ENCODE assay signal across 12 cellular contexts in the genomic region with DNA sequence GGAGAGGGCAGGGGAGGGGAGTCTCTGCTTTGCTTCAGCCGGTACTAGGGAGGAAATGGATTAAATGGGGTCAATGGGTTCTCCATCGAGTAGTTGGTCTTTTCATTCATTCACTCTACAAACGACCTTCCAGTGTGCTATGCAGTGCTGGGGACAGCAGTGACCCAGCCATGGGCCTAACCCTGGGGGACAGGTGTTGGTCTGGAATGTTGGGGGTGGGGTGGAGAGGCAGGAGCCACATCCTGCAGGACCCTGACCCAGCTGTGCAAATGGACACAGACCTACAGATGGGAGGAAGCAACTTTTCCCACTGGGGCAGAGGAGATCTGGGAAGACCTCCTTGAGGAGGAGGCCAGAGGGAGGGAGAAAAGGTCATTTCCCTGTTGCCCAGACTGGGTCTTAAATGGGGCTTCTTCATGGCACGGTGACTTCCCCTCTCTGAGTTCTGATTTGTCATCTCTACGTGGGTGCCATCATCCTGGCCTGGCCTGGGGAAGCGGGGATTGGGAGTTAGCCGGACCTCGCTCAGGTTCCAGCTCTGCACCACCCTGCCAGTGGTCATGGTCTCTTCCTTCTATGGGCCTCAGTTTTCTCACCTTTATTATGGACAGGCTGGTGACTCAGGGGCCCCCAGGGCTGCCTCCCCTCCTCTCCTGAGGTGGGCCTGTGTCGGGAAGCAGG. TPM values are rescaled to one million over a fixed set of nuclear protein-coding genes. Genes with fewer than 3 reads are reported as not detected.
DNase-seq lines count a peak whose midpoint lies in the region; ATAC-seq and TF ChIP-seq lines count a peak whose summit lies in the region.
"Had no signal": no experiment of that assay in that cellular context is flagged by ENCODE, and none has a peak within 500 bp of the region (broad histone marks: within the 10 kb centered on the region; RNA-seq: fewer than 3 reads in every experiment).

No MANE protein-coding gene starts in this region.

- H3K4me1 Mint-ChIP-seq in activated naive CD4-positive, alpha-beta T cell treated with anti-CD3 and anti-CD28 coated beads, Interleukin-2, amount 10 ng/mL, durations not matched to agents 7 days and 5 days = peaks cover 63% of the 10 kb centered on the region
- peaks cover 70% of the 10 kb centered on the region for H3K4me1 Mint-ChIP-seq in activated naive CD8-positive, alpha-beta T cell (ENCODE audit: low read depth)
- peaks cover 50% of the 10 kb centered on the region for H3K4me1 Mint-ChIP-seq in memory B cell

- WGBS in urinary bladder = 49% methylated on average over 9 of the region's 9 CpGs

- peak overlapping the region; percentile 85 for H3K4me3 Mint-ChIP-seq in activated naive CD4-positive, alpha-beta T cell treated with anti-CD3 and anti-CD28 coated beads, Interleukin-2, amount 10 ng/mL, durations not matched to agents 7 days and 5 days
- peak overlapping the region; percentile 92 for H3K4me3 Mint-ChIP-seq in activated naive CD8-positive, alpha-beta T cell
- H3K4me3 Mint-ChIP-seq in memory B cell = peak overlapping the region; percentile 93

- no peak for TF ChIP-seq CTCF in uterus (IDR thresholded peaks at IDR 0.05)

- no peak overlapping the region for H3K27ac ChIP-seq in urinary bladder (ENCODE audit: low read depth)
- H3K27ac ChIP-seq in uterus = no peak overlapping the region
- H3K27ac ChIP-seq: WERI-Rb-1 had no signal

- H3K4me3 ChIP-seq in urinary bladder (ENCODE audit: low read depth, low read length) = peak overlapping the region; percentile 13
- no peak overlapping the region for H3K4me3 ChIP-seq in uterus

- ATAC-seq in memory B cell (ENCODE audit: low read depth) (no peak), GM19023 (IDR thresholded peaks at IDR 0.05; ENCODE audit: unreplicated experiment) (no peak)

- H3K36me3 ChIP-seq in urinary bladder (ENCODE audit: insufficient read depth) (no peaks in the 10 kb centered on the region), uterus (no peaks in the 10 kb centered on the region)
- H3K36me3 ChIP-seq: pancreas, WERI-Rb-1 had no signal

- intact Hi-C loops in uterus (cut with DNase I; ENCODE audit: low total_unique reads) = no loop called here

- no peaks in the 10 kb centered on the region for H3K27me3 ChIP-seq in uterus

- no peaks in the 10 kb centered on the region for H3K4me1 ChIP-seq in urinary bladder (ENCODE audit: insufficient read depth)
- peaks cover 0 to 7% of the 10 kb centered on the region in 2 donors for H3K4me1 ChIP-seq in uterus
- H3K4me1 ChIP-seq: pancreas had no signal

- peak overlapping the region; percentile 86 for H3K27ac Mint-ChIP-seq in activated naive CD4-positive, alpha-beta T cell treated with anti-CD3 and anti-CD28 coated beads, Interleukin-2, amount 10 ng/mL, durations not matched to agents 7 days and 5 days
- H3K27ac Mint-ChIP-seq in activated naive CD8-positive, alpha-beta T cell = peak overlapping the region; percentile 96
- H3K27ac Mint-ChIP-seq in memory B cell = peak overlapping the region; percentile 60

- peaks cover under 1% of the 10 kb centered on the region for H3K27me3 Mint-ChIP-seq in activated naive CD4-positive, alpha-beta T cell treated with anti-CD3 and anti-CD28 coated beads, Interleukin-2, amount 10 ng/mL, durations not matched to agents 7 days and 5 days
- no peaks in the 10 kb centered on the region for H3K27me3 Mint-ChIP-seq in activated naive CD8-positive, alpha-beta T cell
- H3K27me3 Mint-ChIP-seq in memory B cell = no peaks in the 10 kb centered on the region

- CTCF ChIA-PET in activated naive CD4-positive, alpha-beta T cell treated with anti-CD3 and anti-CD28 coated beads, Interleukin-2, amount 10 ng/mL, durations not matched to agents 7 days and 5 days (lab: Charles Lee) = interaction anchor here (0.8 to 1.0 kb wide), 4 partner anchors 17 to 30 kb away, joined by 3 read pairs; no protein-coding TSS in a partner anchor

- no peak for TF ChIP-seq POLR2A in uterus (IDR thresholded peaks at IDR 0.05)

- peaks cover 54% of the 10 kb centered on the region for H3K36me3 Mint-ChIP-seq in activated naive CD4-positive, alpha-beta T cell treated with anti-CD3 and anti-CD28 coated beads, Interleukin-2, amount 10 ng/mL, durations not matched to agents 7 days and 5 days
- H3K36me3 Mint-ChIP-seq in activated naive CD8-positive, alpha-beta T cell = peaks cover 3% of the 10 kb centered on the region
- H3K36me3 Mint-ChIP-seq in memory B cell = peaks cover 24% of the 10 kb centered on the region

- no peak for DNase-seq in activated naive CD4-positive, alpha-beta T cell treated with anti-CD3 and anti-CD28 coated beads, Interleukin-2, amount 10 ng/mL, durations not matched to agents 7 days and 5 days
- DNase-seq in activated naive CD4-positive, alpha-beta T cell treated with Interleukin-2 at 50 U/mL for 16 hours = no peak
- no peak for DNase-seq in memory B cell (ENCODE audit: low spot score in 2 of 2)
- no peak for DNase-seq in NCI-H2171 (lab: John Stamatoyannopoulos, UW)
- DNase-seq in uterus = no peak
- DNase-seq: NCI-H774, WERI-Rb-1 had no signal

- no peaks in the 10 kb centered on the region for H3K9me3 Mint-ChIP-seq in activated naive CD4-positive, alpha-beta T cell treated with anti-CD3 and anti-CD28 coated beads, Interleukin-2, amount 10 ng/mL, durations not matched to agents 7 days and 5 days
- no peaks in the 10 kb centered on the region for H3K9me3 Mint-ChIP-seq in activated naive CD8-positive, alpha-beta T cell (ENCODE audit: low read depth)
- H3K9me3 Mint-ChIP-seq in memory B cell = no peaks in the 10 kb centered on the region

- no peaks in the 10 kb centered on the region for H3K9me3 ChIP-seq in uterus
- H3K9me3 ChIP-seq: pancreas had no signal

RNA-seq across cellular contexts. Expression of gene CYTH4, which starts 2.0 kb away (rescaled TPM):
- 10.8 TPM for total RNA-seq in urinary bladder
- 5.2 TPM for polyA plus RNA-seq in urinary bladder
- 10 to 100 TPM in 1 of 4 donors, 1 to 10 TPM in 3; 3.8 to 12.2 (median 5.9) TPM for total RNA-seq in uterus
- polyA plus RNA-seq: BJ had no signal

RNA-seq across cellular contexts. Expression of gene RAC2, which starts 40.2 kb away (rescaled TPM):
- 3.2 TPM for total RNA-seq in urinary bladder
- 17.4 TPM for polyA plus RNA-seq in urinary bladder
- 1 to 10 TPM; 2.4 to 6.7 (median 4.5) TPM for total RNA-seq in uterus
